In genomic region chr17:72111374-72111773, GRCh38 we compare ENCODE assay signal across 1 cellular context.
A peak's percentile ranks its signal among the peaks of the same experiment; 100 is the strongest.
TF ChIP-seq lines count a peak whose summit lies in the region.

No MANE protein-coding gene starts in this region.

TF ChIP-seq in SK-N-SH, 30 proteins besides CTCF, POLR2A, EP300 and RAD21 (continued from another document):
- TF ChIP-seq USF2 (IDR thresholded peaks at IDR 0.05; ENCODE audit: borderline replicate concordance, low read depth, low read length) (no peak), GATA2 (CRISPR knock-in tag; IDR thresholded peaks at IDR 0.05) (peak; percentile 67), EZH2phosphoT487 (IDR thresholded peaks at IDR 0.05; ENCODE audit: borderline replicate concordance, low read depth) (no peak), REST (IDR thresholded peaks at IDR 0.05; ENCODE audit: low read depth, low read length) (no peak), PBX3 (IDR thresholded peaks at IDR 0.05) (no peak), TCF12 (IDR thresholded peaks at IDR 0.05) (no peak), TEAD4 (IDR thresholded peaks at IDR 0.05; ENCODE audit: borderline replicate concordance, insufficient read depth) (no peak), NFIC (IDR thresholded peaks at IDR 0.05; ENCODE audit: borderline replicate concordance) (no peak), SIN3A (IDR thresholded peaks at IDR 0.05; ENCODE audit: borderline replicate concordance, low read depth, low read length) (no peak), ELF1 (IDR thresholded peaks at IDR 0.05) (no peak), FOXJ3 (CRISPR knock-in tag; IDR thresholded peaks at IDR 0.05) (no peak)
